9 cellular contexts compared by ENCODE assay signal in genomic region chr10:120979435-120980315, GRCh38.
DNase-seq lines count a peak whose midpoint lies in the region; ATAC-seq lines count a peak whose summit lies in the region.
"Had no signal": no experiment of that assay in that cellular context is flagged by ENCODE, and none has a peak within 500 bp of the region (broad histone marks: within the 10 kb centered on the region; RNA-seq: fewer than 3 reads in every experiment).

No MANE protein-coding gene starts in this region.

- H3K4me3 Mint-ChIP-seq in activated T-cell treated with anti-CD3 and anti-CD28 coated beads, Interleukin-2, amount 50 U/mL, for 72 hours: peak overlapping the region; percentile 60 to 63
- H3K4me3 Mint-ChIP-seq: activated B cell treated with CpG ODN at 0.5 μM for 24 hours had no signal

- H3K27me3 ChIP-seq in HUES48 (ENCODE audit: control insufficient read depth, insufficient read depth, low read length) (peaks cover 37% of the 10 kb centered on the region), iPS-15b (ENCODE audit: control insufficient read depth, insufficient read depth, low read length) (peaks cover 23% of the 10 kb centered on the region)

- peaks cover 51% of the 10 kb centered on the region for H3K27me3 Mint-ChIP-seq in activated T-cell treated with anti-CD3 and anti-CD28 coated beads, Interleukin-2, amount 50 U/mL, for 72 hours (ENCODE audit: low read depth)

- no peak overlapping the region for H3K27ac Mint-ChIP-seq in activated T-cell treated with anti-CD3 and anti-CD28 coated beads, Interleukin-2, amount 50 U/mL, for 72 hours
- H3K27ac Mint-ChIP-seq: activated B cell treated with CpG ODN at 0.5 μM for 24 hours had no signal

- intact Hi-C loops in sciatic nerve (cut with DNase I): no loop called here

- H3K9me3 ChIP-seq in HUES48 (ENCODE audit: control insufficient read depth, insufficient read depth, low read length) (peaks cover 5% of the 10 kb centered on the region; the same call in 1 of the 2 replicates), iPS-15b (ENCODE audit: control insufficient read depth, insufficient read depth, low read length) (no peaks in the 10 kb centered on the region)

- peaks cover 0 to 1% of the 10 kb centered on the region in 2 donors for H3K9me3 Mint-ChIP-seq in activated T-cell treated with anti-CD3 and anti-CD28 coated beads, Interleukin-2, amount 50 U/mL, for 72 hours

- H3K9ac ChIP-seq in HUES48 (ENCODE audit: low read depth, low read length) (no peak overlapping the region; the same call in 1 of the 2 replicates), iPS-15b (ENCODE audit: low read depth, low read length) (no peak overlapping the region)

- H3K4me1 Mint-ChIP-seq in activated T-cell treated with anti-CD3 and anti-CD28 coated beads, Interleukin-2, amount 50 U/mL, for 72 hours (ENCODE audit: low read depth): no peaks in the 10 kb centered on the region
- H3K4me1 Mint-ChIP-seq: activated B cell treated with CpG ODN at 0.5 μM for 24 hours had no signal

- H3K4me3 ChIP-seq in HUES48 (ENCODE audit: low read depth, low read length) (peak overlapping the region; percentile 54), iPS-15b (ENCODE audit: low read depth, low read length) (peak overlapping the region; percentile 52)

- peak; percentile 47 to 58 for ATAC-seq in activated T-cell treated with anti-CD3 and anti-CD28 coated beads, Interleukin-2, amount 50 U/mL, for 72 hours (replicated peaks in 1 of 2)
- ATAC-seq in sciatic nerve (peak; percentile 67), GM18511 (IDR thresholded peaks at IDR 0.05; ENCODE audit: unreplicated experiment) (no peak), GM21825 (IDR thresholded peaks at IDR 0.05; ENCODE audit: unreplicated experiment) (no peak), GM18520 (IDR thresholded peaks at IDR 0.05; ENCODE audit: unreplicated experiment) (no peak)

- peak; percentile 52 for DNase-seq in ACHN
- peak; percentile 19 to 25 for DNase-seq in activated T-cell treated with anti-CD3 and anti-CD28 coated beads, Interleukin-2, amount 50 U/mL, for 72 hours
- no peak for DNase-seq in sciatic nerve (ENCODE audit: low spot score)
- DNase-seq: activated B cell treated with CpG ODN at 0.5 μM for 24 hours had no signal

- in situ Hi-C loops in ACHN (cut with HindIII; ENCODE audit: low pct_ligation_motif_present, low pct_unique_long_range_greater_than_20kb, low sequenced_read_pairs): no loop called here

- H3K4me1 ChIP-seq in HUES48 (ENCODE audit: control insufficient read depth, insufficient read depth, low read length) (peaks cover 40% of the 10 kb centered on the region), iPS-15b (ENCODE audit: control insufficient read depth, insufficient read depth, low read length) (peaks cover 24% of the 10 kb centered on the region)

- peaks cover 2% of the 10 kb centered on the region in 2 donors for H3K36me3 Mint-ChIP-seq in activated T-cell treated with anti-CD3 and anti-CD28 coated beads, Interleukin-2, amount 50 U/mL, for 72 hours (ENCODE audit: insufficient read depth in 2 of 2)

- H3K36me3 ChIP-seq in HUES48 (ENCODE audit: control insufficient read depth, insufficient read depth, low read length): no peaks in the 10 kb centered on the region
- no peaks in the 10 kb centered on the region for H3K36me3 ChIP-seq in iPS-15b (ENCODE audit: control insufficient read depth, insufficient read depth, low read length)

- peak overlapping the region; percentile 32 for H3K27ac ChIP-seq in HUES48 (ENCODE audit: low read depth, low read length)

Comparison
In these comparisons a context has a peak if more than half of its experiments do, and no peak if none do; other contexts are left out.
1. ATAC-seq: peak in activated T-cell treated with anti-CD3 and anti-CD28 coated beads, Interleukin-2, amount 50 U/mL, for 72 hours (2 of 2) and sciatic nerve (single experiment); none in GM18511 (single experiment), GM21825 (single experiment) and GM18520 (single experiment).